8 cellular contexts compared by ENCODE assay signal in genomic region chr19:18057557-18057956, GRCh38. TPM values are rescaled to one million over a fixed set of nuclear protein-coding genes. Genes with fewer than 3 reads are reported as not detected.
A peak's percentile ranks its signal among the peaks of the same experiment; 100 is the strongest.
DNase-seq lines count a peak whose midpoint lies in the region; ATAC-seq and TF ChIP-seq lines count a peak whose summit lies in the region.

No MANE protein-coding gene starts in this region.

- peak overlapping the region; percentile 90 for H2AFZ ChIP-seq in GM23338

- no peaks in the 10 kb centered on the region for H3K36me3 Mint-ChIP-seq in GM23338 (ENCODE audit: low read depth)
- peaks cover 28% of the 10 kb centered on the region for H3K36me3 Mint-ChIP-seq in activated T-helper 17 cell treated with anti-CD3 and anti-CD28 coated beads, Interleukin-2, amount 50 U/mL, for 72 hours (ENCODE audit: low read depth)

- no peaks in the 10 kb centered on the region for H4K20me1 ChIP-seq in GM23338 (replicated peaks; ENCODE audit: insufficient read depth)

- TF ChIP-seq CTCF in GM23338 (conservative IDR thresholded peaks at IDR 0.05; ENCODE audit: low read depth in 2 of 2) = no peak

- no peak overlapping the region for H3K4me3 Mint-ChIP-seq in GM23338
- H3K4me3 Mint-ChIP-seq in activated T-helper 17 cell treated with anti-CD3 and anti-CD28 coated beads, Interleukin-2, amount 50 U/mL, for 72 hours = peak overlapping the region; percentile 60

- H3F3A ChIP-seq in GM23338 (replicated peaks; ENCODE audit: low read depth) = 0 out of 2 replicates have a peak, but pooled peaks cover 5% of the 10 kb centered on the region

- H3K27me3 ChIP-seq in GM23338 (ENCODE audit: insufficient read depth) (no peaks in the 10 kb centered on the region), skeletal muscle tissue (ENCODE audit: control insufficient read depth in 3 of 3, insufficient read depth in 3 of 3, low read length in 3 of 3) (no peaks in the 10 kb centered on the region)

- H3K27ac ChIP-seq in GM23338 (ENCODE audit: low read depth) (peak overlapping the region; percentile 0; the same call in 1 of the 2 replicates), skeletal muscle tissue (ENCODE audit: low read depth, low read length) (peak overlapping the region; percentile 70)

- H3K4me2 ChIP-seq in GM23338 = peak overlapping the region; percentile 82; the same call in 1 of the 2 replicates

- H3K4me1 Mint-ChIP-seq in GM23338 = 0 out of 3 replicates have a peak, but pooled peaks cover 2% of the 10 kb centered on the region
- H3K4me1 Mint-ChIP-seq in activated T-helper 17 cell treated with anti-CD3 and anti-CD28 coated beads, Interleukin-2, amount 50 U/mL, for 72 hours = no peaks in the 10 kb centered on the region

- H3K9me3 ChIP-seq in skeletal muscle tissue (ENCODE audit: control insufficient read depth in 3 of 3, low read length in 3 of 3) = no peaks in the 10 kb centered on the region

- H3K36me3 ChIP-seq in GM23338 (ENCODE audit: insufficient read depth) = no peaks in the 10 kb centered on the region
- H3K36me3 ChIP-seq in skeletal muscle tissue (ENCODE audit: control insufficient read depth in 3 of 3, insufficient read depth in 3 of 3, low read length in 3 of 3) = no peaks in the 10 kb centered on the region

- H3K4me3 ChIP-seq in GM23338 = 0 out of 2 replicates have a peak overlapping the region, but pooled peaks have one; percentile 47
- no peak overlapping the region for H3K4me3 ChIP-seq in skeletal muscle tissue (ENCODE audit: low read length in 3 of 3)

- H3K9me2 ChIP-seq in GM23338 (ENCODE audit: insufficient read depth) = no peaks in the 10 kb centered on the region

- no peak for ATAC-seq in GM23338
- no peak for ATAC-seq in activated T-helper 17 cell treated with anti-CD3 and anti-CD28 coated beads, Interleukin-2, amount 50 U/mL, for 72 hours (replicated peaks)
- no peak for ATAC-seq in HG02610 (IDR thresholded peaks at IDR 0.05; ENCODE audit: unreplicated experiment)
- no peak for ATAC-seq in GM19467 (IDR thresholded peaks at IDR 0.05; ENCODE audit: unreplicated experiment)

- no peaks in the 10 kb centered on the region for H3K4me1 ChIP-seq in GM23338 (ENCODE audit: insufficient read depth)
- H3K4me1 ChIP-seq in skeletal muscle tissue (ENCODE audit: control insufficient read depth in 3 of 3, insufficient read depth in 3 of 3, low read length in 3 of 3) = peaks cover 6 to 14% (median 11%) of the 10 kb centered on the region in 3 donors

- H3K9me3 Mint-ChIP-seq in GM23338 = no peaks in the 10 kb centered on the region
- no peaks in the 10 kb centered on the region for H3K9me3 Mint-ChIP-seq in activated T-helper 17 cell treated with anti-CD3 and anti-CD28 coated beads, Interleukin-2, amount 50 U/mL, for 72 hours

- DNase-seq in GM23338 (ENCODE audit: low spot score) (no peak), hypothalamus (lab: John Stamatoyannopoulos, UW) (peak in 37 of 51 donors; percentile 6 to 77 (median 39)), NCI-H2107 treated with DMSO at 0.1 percent for 48 hours (lab: John Stamatoyannopoulos, UW; ENCODE audit: unreplicated experiment) (no peak), NCI-H510A (lab: John Stamatoyannopoulos, UW) (no peak)

- H3K27ac Mint-ChIP-seq in GM23338 = no peak overlapping the region; the same call in 1 of the 2 replicates
- H3K27ac Mint-ChIP-seq in activated T-helper 17 cell treated with anti-CD3 and anti-CD28 coated beads, Interleukin-2, amount 50 U/mL, for 72 hours = peak overlapping the region; percentile 78

- no peaks in the 10 kb centered on the region for H3K79me2 ChIP-seq in GM23338 (replicated peaks; ENCODE audit: insufficient read depth)

- H3K9ac ChIP-seq in skeletal muscle tissue (ENCODE audit: low read depth in 1 of 3, low read length in 3 of 3) = peak overlapping the region in 2 of 3 donors; percentile 56 to 81

- H3K27me3 Mint-ChIP-seq in GM23338 (ENCODE audit: insufficient read depth, low read depth, poor library complexity) = peaks cover 19% of the 10 kb centered on the region
- H3K27me3 Mint-ChIP-seq in activated T-helper 17 cell treated with anti-CD3 and anti-CD28 coated beads, Interleukin-2, amount 50 U/mL, for 72 hours = no peaks in the 10 kb centered on the region

TF ChIP-seq in GM23338, 12 proteins besides CTCF, POLR2A, EP300 and RAD21:
- no peak for TF ChIP-seq JUNB (IDR thresholded peaks at IDR 0.05; ENCODE audit: unreplicated experiment)

RNA-seq across cellular contexts. Expression of gene IL12RB1, which starts 29.2 kb away (rescaled TPM):
- total RNA-seq in GM23338 (2014; rRNA removed; shearing (Covaris generic)) = not detected in 2 replicates
- polyA plus RNA-seq in GM23338 (2016; fragmentation: Nextera tagmentation; extraction: Ambion mirVana) = not detected in 2 replicates
- total RNA-seq in activated T-helper 17 cell treated with anti-CD3 and anti-CD28 coated beads, Interleukin-2, amount 50 U/mL, for 72 hours = 10 to 100 TPM; 28.6 to 54.5 TPM
- total RNA-seq in skeletal muscle tissue = 0.52 TPM

RNA-seq across cellular contexts. Expression of gene MAST3, which starts 40.0 kb away (rescaled TPM):
- total RNA-seq in GM23338 (2014; rRNA removed; shearing (Covaris generic)) = 8.8 and 9.9 TPM in 2 replicates
- polyA plus RNA-seq in GM23338 (2016; fragmentation: Nextera tagmentation; extraction: Ambion mirVana) = 5.6 and 6.3 TPM in 2 replicates
- 10 to 100 TPM; 23.5 to 46.6 TPM for total RNA-seq in activated T-helper 17 cell treated with anti-CD3 and anti-CD28 coated beads, Interleukin-2, amount 50 U/mL, for 72 hours
- 3.7 TPM for total RNA-seq in skeletal muscle tissue

RNA-seq across cellular contexts. Expression of gene ARRDC2, which starts 49.6 kb away (rescaled TPM):
- total RNA-seq in GM23338 (2014; rRNA removed; shearing (Covaris generic)) = 7.1 and 18.7 TPM in 2 replicates
- 2.4 and 3.2 TPM in 2 replicates for polyA plus RNA-seq in GM23338 (2016; fragmentation: Nextera tagmentation; extraction: Ambion mirVana)
- 10 to 100 TPM; 32.0 to 98.0 TPM for total RNA-seq in activated T-helper 17 cell treated with anti-CD3 and anti-CD28 coated beads, Interleukin-2, amount 50 U/mL, for 72 hours
- 5.7 TPM for total RNA-seq in skeletal muscle tissue

Comparison
In these comparisons a context has a peak if more than half of its experiments do, and no peak if none do; other contexts are left out.
1. DNase-seq: peak in hypothalamus (37 of 51); none in GM23338 (single experiment), NCI-H2107 treated with DMSO at 0.1 percent for 48 hours (single experiment) and NCI-H510A (single experiment).
2. RNA of gene IL12RB1, which starts 29.2 kb away (total RNA-seq): 28.6 to 54.5 TPM in activated T-helper 17 cell treated with anti-CD3 and anti-CD28 coated beads, Interleukin-2, amount 50 U/mL, for 72 hours; 0.52 TPM in skeletal muscle tissue (single experiment) and not detected in GM23338; every median in the first group is over 10 times any median in the second.